17 cellular contexts compared by ENCODE assay signal in the genomic region with DNA sequence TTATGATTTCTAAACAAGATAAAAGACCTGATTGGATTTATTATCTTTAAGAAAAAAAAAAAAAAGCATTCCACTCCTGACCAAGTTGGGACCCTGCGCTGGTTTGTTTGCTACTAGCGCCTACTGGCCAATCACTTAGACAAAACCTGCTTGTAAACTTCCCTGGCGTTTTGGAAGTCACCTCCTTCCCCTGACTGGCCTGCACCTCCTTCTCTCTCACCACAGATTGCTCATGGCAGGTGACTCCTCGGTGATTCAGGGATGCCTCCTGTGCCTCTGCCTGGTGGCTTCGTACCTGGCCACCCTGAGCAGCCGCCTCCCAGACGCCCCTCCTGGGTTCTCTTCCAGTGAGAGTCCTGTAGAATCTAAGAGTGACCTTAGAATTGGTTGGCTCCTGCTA.
DNase-seq lines count a peak whose midpoint lies in the region; ATAC-seq, FAIRE-seq and TF ChIP-seq lines count a peak whose summit lies in the region.
"Had no signal": no experiment of that assay in that cellular context is flagged by ENCODE, and none has a peak within 500 bp of the region (broad histone marks: within the 10 kb centered on the region; RNA-seq: fewer than 3 reads in every experiment).

No MANE protein-coding gene starts in this region.

- no peak overlapping the region for H3K27ac ChIP-seq in mammary epithelial cell (ENCODE audit: insufficient read depth, low read depth, low read length)
- no peak overlapping the region for H3K27ac ChIP-seq in H1 (ENCODE audit: low read depth, low read length)
- H3K27ac ChIP-seq in trophoblast cell (ENCODE audit: low read depth, low read length): no peak overlapping the region
- H3K27ac ChIP-seq: 22Rv1, BLaER1, GM23248, HL-60 had no signal

- in situ Hi-C loops in mammary epithelial cell (cut with MboI; ENCODE audit: low sequenced_read_pairs in 2 of 2): no loop called here

- no peaks in the 10 kb centered on the region for H3K9me3 Mint-ChIP-seq in MCF 10A (ENCODE audit: unreplicated experiment)

- TF ChIP-seq EP300 in H1 (IDR thresholded peaks at IDR 0.05; ENCODE audit: borderline replicate concordance in 1 of 2, low read depth in 2 of 2, low read length in 2 of 2): no peak

- H3K4me2 ChIP-seq in mammary epithelial cell (ENCODE audit: insufficient read depth, low read depth, low read length): no peak overlapping the region
- H3K4me2 ChIP-seq in H1 (ENCODE audit: insufficient read depth in 1 of 2, low read depth in 2 of 2, low read length in 2 of 2): no peak overlapping the region
- no peak overlapping the region for H3K4me2 ChIP-seq in trophoblast cell (ENCODE audit: low read length)
- H3K4me2 ChIP-seq: BLaER1 had no signal

- H3K9me3 ChIP-seq in mammary epithelial cell (replicated peaks; ENCODE audit: insufficient read depth, low read length): no peaks in the 10 kb centered on the region
- no peaks in the 10 kb centered on the region for H3K9me3 ChIP-seq in H1 (ENCODE audit: insufficient read depth in 2 of 2, low read depth in 1 of 2, low read length in 1 of 2)
- no peaks in the 10 kb centered on the region for H3K9me3 ChIP-seq in trophoblast cell (ENCODE audit: insufficient read depth, low read depth, low read length)
- H3K9me3 ChIP-seq: BLaER1, HAP-1 had no signal

- no peak overlapping the region for H4K12ac ChIP-seq in trophoblast cell (ENCODE audit: low read depth, low read length)

- POLR2A ChIA-PET in MCF 10A (lab: Yijun Ruan, JAX): no interaction called here
- POLR2A ChIA-PET in H1 (lab: Charles Lee; ENCODE audit: partially characterized antibody): no interaction called here

- no peaks in the 10 kb centered on the region for H3K27me3 ChIP-seq in mammary epithelial cell (ENCODE audit: insufficient read depth, low read length)
- no peaks in the 10 kb centered on the region for H3K27me3 ChIP-seq in H1 (replicated peaks in 1 of 4; ENCODE audit: control insufficient read depth in 3 of 4, extremely low read depth in 1 of 4, insufficient read depth in 3 of 4, low read length in 3 of 4)
- no peaks in the 10 kb centered on the region for H3K27me3 ChIP-seq in trophoblast cell (ENCODE audit: insufficient read depth, low read length)
- H3K27me3 ChIP-seq: BLaER1 had no signal

- H2BK120ac ChIP-seq in H1 (replicated peaks; ENCODE audit: low read depth, low read length) (no peak overlapping the region), trophoblast cell (ENCODE audit: insufficient read depth, low read length, poor library complexity) (peak overlapping the region; percentile 40)

- H2BK15ac ChIP-seq in H1 (ENCODE audit: low read length): peak overlapping the region; percentile 1; the same call in 1 of the 2 replicates

- TF ChIP-seq POLR2A in H1 (IDR thresholded peaks at IDR 0.05; ENCODE audit: control extremely low read depth in 1 of 2, low read depth in 2 of 2, low read length in 2 of 2): no peak

- no peaks in the 10 kb centered on the region for H3K23me2 ChIP-seq in H1 (ENCODE audit: low read depth, low read length)

- ATAC-seq in GM21390 (IDR thresholded peaks at IDR 0.05; ENCODE audit: unreplicated experiment): no peak

- no peak overlapping the region for H4K5ac ChIP-seq in H1 (ENCODE audit: insufficient read length, low read depth, low read length)

- H3K56ac ChIP-seq in H1 (replicated peaks; ENCODE audit: insufficient read length, low read depth, low read length): no peak overlapping the region

- BruUV-seq in mammary epithelial cell (replicated peaks; lab: Mats Ljungman, UMichigan): no TSS peak
- BruUV-seq in MCF 10A (replicated peaks; lab: Mats Ljungman, UMichigan): no TSS peak

- TF ChIP-seq RAD21 in H1 (IDR thresholded peaks at IDR 0.05 in 1 of 2, conservative IDR thresholded peaks at IDR 0.05 in 1 of 2; ENCODE audit: low read depth in 2 of 2, low read length in 2 of 2): no peak

- H3K36me3 Mint-ChIP-seq in MCF 10A (ENCODE audit: insufficient read depth, unreplicated experiment): no peaks in the 10 kb centered on the region
- H3K36me3 Mint-ChIP-seq: CD4-positive, CD25-positive, alpha-beta regulatory T cell had no signal

- intact Hi-C loops in mammary epithelial cell (cut with micrococcal nuclease): no loop called here
- intact Hi-C loops in MCF 10A (cut with micrococcal nuclease): no loop called here

- H4K91ac ChIP-seq in H1 (replicated peaks; ENCODE audit: insufficient read length, low read length): no peak overlapping the region
- peak overlapping the region; percentile 53 for H4K91ac ChIP-seq in trophoblast cell (ENCODE audit: low read depth, low read length)

- H2BK20ac ChIP-seq in H1 (ENCODE audit: low read length): no peak overlapping the region

- no peaks in the 10 kb centered on the region for H3K27me3 Mint-ChIP-seq in MCF 10A (ENCODE audit: insufficient read depth, unreplicated experiment)
- H3K27me3 Mint-ChIP-seq: CD4-positive, CD25-positive, alpha-beta regulatory T cell had no signal

- dilution Hi-C loops in mammary epithelial cell (cut with HindIII; ENCODE audit: low sequenced_read_pairs): no loop called here

- H3K79me1 ChIP-seq in H1 (ENCODE audit: low read depth, low read length): no peaks in the 10 kb centered on the region
- peaks cover 16% of the 10 kb centered on the region for H3K79me1 ChIP-seq in trophoblast cell (ENCODE audit: low read length)

- H3K4me1 ChIP-seq in mammary epithelial cell (ENCODE audit: insufficient read depth, low read length) (peaks cover 7% of the 10 kb centered on the region), H1 (replicated peaks in 1 of 4; ENCODE audit: control insufficient read depth in 3 of 4, insufficient read depth in 4 of 4, low read length in 3 of 4) (peaks cover 0 to 8% (median 0%) of the 10 kb centered on the region in 4 experiments; a peak in 4 of 7 replicates), trophoblast cell (ENCODE audit: control insufficient read depth in 1 of 2, insufficient read depth in 2 of 2, low read length in 2 of 2) (peaks cover 18 to 21% of the 10 kb centered on the region in 2 experiments)

- H2AFZ ChIP-seq in mammary epithelial cell (ENCODE audit: low read depth, low read length) (no peak overlapping the region), H1 (ENCODE audit: low read length) (no peak overlapping the region), trophoblast cell (ENCODE audit: insufficient read depth, low read length, poor library complexity) (no peak overlapping the region)
- H2AFZ ChIP-seq: GM23248 had no signal

- H4K20me1 ChIP-seq in mammary epithelial cell (ENCODE audit: insufficient read depth, low read length) (no peaks in the 10 kb centered on the region), H1 (replicated peaks in 1 of 2; ENCODE audit: control insufficient read depth in 1 of 2, insufficient read depth in 2 of 2, low read length in 2 of 2) (no peaks in the 10 kb centered on the region)
- H4K20me1 ChIP-seq: BLaER1 had no signal

- no peaks in the 10 kb centered on the region for H3K4me1 Mint-ChIP-seq in MCF 10A (ENCODE audit: insufficient read depth, unreplicated experiment)
- H3K4me1 Mint-ChIP-seq: CD4-positive, CD25-positive, alpha-beta regulatory T cell had no signal

- TF ChIP-seq CTCF in mammary epithelial cell (conservative IDR thresholded peaks at IDR 0.05 in 1 of 2, IDR thresholded peaks at IDR 0.05 in 1 of 2; ENCODE audit: extremely low read depth in 1 of 2, insufficient read depth in 1 of 2, low read depth in 1 of 2, low read length in 2 of 2) (no peak), MCF 10A (IDR thresholded peaks at IDR 0.05; ENCODE audit: unreplicated experiment) (no peak), H1 (IDR thresholded peaks at IDR 0.05; ENCODE audit: control extremely low read depth in 1 of 3, insufficient read depth in 1 of 3, low read depth in 1 of 3, low read length in 3 of 3) (no peak)

- CTCF ChIA-PET in mammary epithelial cell (lab: Charles Lee; ENCODE audit: low non-redundant PET): no interaction called here
- CTCF ChIA-PET in MCF 10A (lab: Yijun Ruan, JAX): no interaction called here
- CTCF ChIA-PET in H1 (lab: Charles Lee; ENCODE audit: partially characterized antibody): interaction anchor here (0.6 to 1.0 kb wide), 2 partner anchors 97 to 150 kb away, joined by 3 read pairs; no protein-coding TSS in a partner anchor

- DNase-seq in mammary epithelial cell: peak; percentile 40
- DNase-seq in MCF 10A (ENCODE audit: unreplicated experiment): no peak
- DNase-seq in H1 (ENCODE audit: low read depth in 1 of 2, low spot score in 2 of 2): no peak
- peak; percentile 72 for DNase-seq in islet precursor cell
- no peak for DNase-seq in trophoblast cell
- DNase-seq in C1 segment of cervical spinal cord (lab: John Stamatoyannopoulos, UW): no peak
- DNase-seq in effector CD4-positive, alpha-beta T cell: no peak
- DNase-seq: AML-193; CD4-positive, CD25-positive, alpha-beta regulatory T cell; DMS53; GM23248 had no signal

- H3K4me3 Mint-ChIP-seq in MCF 10A (ENCODE audit: unreplicated experiment): no peak overlapping the region
- H3K4me3 Mint-ChIP-seq: CD4-positive, CD25-positive, alpha-beta regulatory T cell had no signal

- no peaks in the 10 kb centered on the region for H3K79me2 ChIP-seq in mammary epithelial cell (ENCODE audit: insufficient read depth, low read length)
- no peaks in the 10 kb centered on the region for H3K79me2 ChIP-seq in H1 (ENCODE audit: control insufficient read depth in 1 of 2, insufficient read depth in 2 of 2, low read length in 2 of 2)
- H3K79me2 ChIP-seq in trophoblast cell (ENCODE audit: control insufficient read depth, insufficient read depth, low read length, poor library complexity): peaks cover 2% of the 10 kb centered on the region

- H3K14ac ChIP-seq in H1 (ENCODE audit: insufficient read length) (no peak overlapping the region), trophoblast cell (ENCODE audit: low read length) (peak overlapping the region; percentile 77)

- H3K18ac ChIP-seq in H1 (ENCODE audit: extremely low read depth, low read length) (no peak overlapping the region), trophoblast cell (ENCODE audit: low read length) (peak overlapping the region; percentile 70)

- H2BK5ac ChIP-seq in H1 (ENCODE audit: low read depth, low read length) (no peak overlapping the region), trophoblast cell (ENCODE audit: low read depth, low read length, poor library complexity) (peak overlapping the region; percentile 3)

- no peak for FAIRE-seq in H1 (lab: Jason Lieb, UNC)
- FAIRE-seq: GM18507 had no signal

- H3K27ac Mint-ChIP-seq in MCF 10A (ENCODE audit: low read depth, unreplicated experiment): no peak overlapping the region
- H3K27ac Mint-ChIP-seq: CD4-positive, CD25-positive, alpha-beta regulatory T cell had no signal

- H2BK12ac ChIP-seq in H1 (ENCODE audit: low read depth, low read length) (no peak overlapping the region), trophoblast cell (ENCODE audit: low read length) (peak overlapping the region; percentile 97)

- WGBS in mammary epithelial cell (ENCODE audit: low coverage, missing lambda C conversion rate): 78% methylated on average over 7 of the region's 7 CpGs
- 91% methylated on average over 7 of the region's 7 CpGs; no CpG with 5 or more reads in 1 of the 2 experiments for WGBS in H1 (ENCODE audit: extremely low coverage in 1 of 2, insufficient coverage in 1 of 2, insufficient read length in 1 of 2, insufficient replicate concordance in 2 of 2, low coverage in 1 of 2, low lambda C conversion rate in 2 of 2, missing lambda C conversion rate in 1 of 2), 2 experiments
- no CpG with 5 or more reads among the region's 7 CpGs for WGBS in trophoblast cell (ENCODE audit: extremely low coverage, insufficient coverage, insufficient read length)

- H3K4me3 ChIP-seq in mammary epithelial cell (replicated peaks in 1 of 3; ENCODE audit: insufficient read depth in 1 of 3, low read depth in 2 of 3, low read length in 3 of 3): no peak overlapping the region
- no peak overlapping the region for H3K4me3 ChIP-seq in H1 (ENCODE audit: extremely low read depth in 1 of 4, insufficient read depth in 2 of 4, low read depth in 3 of 4, low read length in 4 of 4)
- no peak overlapping the region for H3K4me3 ChIP-seq in trophoblast cell (ENCODE audit: low read depth, low read length)
- H3K4me3 ChIP-seq: BLaER1, GM23248, HAP-1 had no signal

- H3K36me3 ChIP-seq in mammary epithelial cell (ENCODE audit: insufficient read depth, low read length) (no peaks in the 10 kb centered on the region), H1 (ENCODE audit: control insufficient read depth in 2 of 4, insufficient read depth in 4 of 4, low read length in 3 of 4) (no peaks in the 10 kb centered on the region), trophoblast cell (ENCODE audit: control insufficient read depth in 1 of 2, insufficient read depth in 2 of 2, low read length in 2 of 2) (no peaks in the 10 kb centered on the region)
- H3K36me3 ChIP-seq: BLaER1, HAP-1 had no signal

- H3K4ac ChIP-seq in H1 (replicated peaks; ENCODE audit: insufficient read length, low read depth, low read length): no peak overlapping the region
- H3K4ac ChIP-seq in trophoblast cell (ENCODE audit: low read depth, low read length): peak overlapping the region; percentile 64

- H2AK5ac ChIP-seq in H1 (ENCODE audit: low read depth, low read length) (no peak overlapping the region), trophoblast cell (ENCODE audit: low read length) (peak overlapping the region; percentile 25)

- H3K23ac ChIP-seq in H1 (ENCODE audit: insufficient read length): no peak overlapping the region
- no peak overlapping the region for H3K23ac ChIP-seq in trophoblast cell (ENCODE audit: low read length)

- no peak overlapping the region; the same call in 1 of the 2 replicates for H4K8ac ChIP-seq in H1 (ENCODE audit: extremely low read depth, insufficient read depth, low read length)
- peak overlapping the region; percentile 15 for H4K8ac ChIP-seq in trophoblast cell (ENCODE audit: low read depth, low read length)

- no peak overlapping the region for H3K9ac ChIP-seq in mammary epithelial cell (ENCODE audit: insufficient read depth, low read length)
- H3K9ac ChIP-seq in H1 (replicated peaks in 1 of 4; ENCODE audit: extremely low read depth in 1 of 4, low read depth in 3 of 4, low read length in 3 of 4): 0 out of 7 replicates have a peak overlapping the region, but pooled peaks of 1 of the 4 experiments have one; percentile 15
- no peak overlapping the region for H3K9ac ChIP-seq in trophoblast cell (ENCODE audit: low read length)
- H3K9ac ChIP-seq: BLaER1, GM23248 had no signal

Comparison
In these comparisons a context has a peak if more than half of its experiments do, and no peak if none do; other contexts are left out.
1. DNase-seq: peak in mammary epithelial cell (single experiment) and islet precursor cell (single experiment); none in MCF 10A (single experiment), H1 (0 of 2), trophoblast cell (0 of 2), C1 segment of cervical spinal cord (0 of 14) and effector CD4-positive, alpha-beta T cell (single experiment).